ENCODE assay signal across 10 cellular contexts in the genomic region with DNA sequence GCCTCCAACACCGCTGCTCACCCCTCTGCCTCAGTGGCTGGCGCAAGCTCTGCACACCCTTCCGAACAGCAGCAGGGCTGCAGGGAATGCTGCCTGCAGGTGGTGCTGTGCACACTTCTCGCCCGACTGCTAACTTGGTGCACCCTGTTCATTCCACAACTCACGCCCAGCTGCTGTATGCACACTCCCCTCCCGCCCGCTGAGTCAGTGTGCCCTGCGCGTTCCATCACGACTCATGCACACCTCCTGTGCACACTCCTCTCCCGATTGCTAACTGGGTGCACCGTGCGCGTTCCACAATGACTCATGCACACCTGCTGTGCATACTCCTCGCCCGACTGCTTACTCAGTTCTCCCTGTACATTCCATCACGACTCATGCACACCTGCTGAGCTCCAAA. TPM values are rescaled to one million over a fixed set of nuclear protein-coding genes. Genes with fewer than 3 reads are reported as not detected.
DNase-seq lines count a peak whose midpoint lies in the region; ATAC-seq and TF ChIP-seq lines count a peak whose summit lies in the region.
"Had no signal": no experiment of that assay in that cellular context is flagged by ENCODE, and none has a peak within 500 bp of the region (broad histone marks: within the 10 kb centered on the region; RNA-seq: fewer than 3 reads in every experiment).

No MANE protein-coding gene starts in this region.

- H3K36me3 ChIP-seq in hepatocyte (replicated peaks; ENCODE audit: insufficient read depth, low read depth): no peaks in the 10 kb centered on the region
- H3K36me3 ChIP-seq: neutrophil had no signal

- no peak overlapping the region for H3K4me3 ChIP-seq in hepatocyte

- intact Hi-C loops in activated T-helper 1 cell treated with anti-CD3 and anti-CD28 coated beads, Interleukin-12 subunit alpha, Interleukin-12 subunit beta, Interleukin-2, Interleukin-4 antibody, amounts not matched to agents 30 ng/mL and 10 ng/mL and 1 ng/mL, durations not matched to agents 14 hours and 24 hours and 36 hours (cut with micrococcal nuclease): no loop called here

- no peaks in the 10 kb centered on the region for H3K9me3 Mint-ChIP-seq in activated T-cell treated with anti-CD3 and anti-CD28 coated beads, Interleukin-2, amount 50 U/mL, for 4 hours
- H3K9me3 Mint-ChIP-seq in activated T-cell treated with anti-CD3 and anti-CD28 coated beads, Interleukin-2, amount 50 U/mL, for 24 hours: no peaks in the 10 kb centered on the region
- H3K9me3 Mint-ChIP-seq in type B pancreatic cell: peaks cover 5% of the 10 kb centered on the region
- H3K9me3 Mint-ChIP-seq in activated T-helper 1 cell treated with anti-CD3 and anti-CD28 coated beads, Interleukin-12 subunit alpha, Interleukin-12 subunit beta, Interleukin-2, Interleukin-4 antibody, amounts not matched to agents 30 ng/mL and 10 ng/mL and 1 ng/mL, durations not matched to agents 14 hours and 24 hours and 36 hours: no peaks in the 10 kb centered on the region

- H3K4me1 Mint-ChIP-seq in activated T-cell treated with anti-CD3 and anti-CD28 coated beads, Interleukin-2, amount 50 U/mL, for 4 hours (ENCODE audit: low read depth): peaks cover 5% of the 10 kb centered on the region
- H3K4me1 Mint-ChIP-seq in activated T-cell treated with anti-CD3 and anti-CD28 coated beads, Interleukin-2, amount 50 U/mL, for 24 hours (ENCODE audit: low read depth): peaks cover 4% of the 10 kb centered on the region
- H3K4me1 Mint-ChIP-seq in type B pancreatic cell (ENCODE audit: unreplicated experiment): peaks cover 9% of the 10 kb centered on the region
- no peaks in the 10 kb centered on the region for H3K4me1 Mint-ChIP-seq in activated T-helper 1 cell treated with anti-CD3 and anti-CD28 coated beads, Interleukin-12 subunit alpha, Interleukin-12 subunit beta, Interleukin-2, Interleukin-4 antibody, amounts not matched to agents 30 ng/mL and 10 ng/mL and 1 ng/mL, durations not matched to agents 14 hours and 24 hours and 36 hours (ENCODE audit: low read depth)
- H3K4me1 Mint-ChIP-seq: central memory CD8-positive, alpha-beta T cell had no signal

- no peak overlapping the region for H3K27ac Mint-ChIP-seq in activated T-cell treated with anti-CD3 and anti-CD28 coated beads, Interleukin-2, amount 50 U/mL, for 24 hours
- peak overlapping the region; percentile 51 for H3K27ac Mint-ChIP-seq in type B pancreatic cell
- H3K27ac Mint-ChIP-seq in activated T-helper 1 cell treated with anti-CD3 and anti-CD28 coated beads, Interleukin-12 subunit alpha, Interleukin-12 subunit beta, Interleukin-2, Interleukin-4 antibody, amounts not matched to agents 30 ng/mL and 10 ng/mL and 1 ng/mL, durations not matched to agents 14 hours and 24 hours and 36 hours: no peak overlapping the region

- 27% methylated on average over 18 of the region's 18 CpGs for WGBS in hepatocyte (ENCODE audit: low lambda C conversion rate, missing lambda C conversion rate)

- no peak overlapping the region for H3K27ac ChIP-seq in hepatocyte
- H3K27ac ChIP-seq: neutrophil had no signal

- peak; percentile 68 for TF ChIP-seq CTCF in LNCAP (IDR thresholded peaks at IDR 0.05)
- TF ChIP-seq CTCF in hepatocyte (IDR thresholded peaks at IDR 0.05; ENCODE audit: poor library complexity): peak; percentile 46
- peak; percentile 74 for TF ChIP-seq CTCF in type B pancreatic cell (conservative IDR thresholded peaks at IDR 0.05)

- no peak for DNase-seq in activated T-cell treated with anti-CD3 and anti-CD28 coated beads, Interleukin-2, amount 50 U/mL, for 4 hours
- no peak for DNase-seq in activated T-cell treated with anti-CD3 and anti-CD28 coated beads, Interleukin-2, amount 50 U/mL, for 24 hours
- peak; percentile 70 for DNase-seq in hepatocyte (ENCODE audit: low spot score)
- no peak for DNase-seq in type B pancreatic cell (ENCODE audit: extremely low spot score, unreplicated experiment)
- no peak for DNase-seq in activated T-helper 1 cell treated with anti-CD3 and anti-CD28 coated beads, Interleukin-12 subunit alpha, Interleukin-12 subunit beta, Interleukin-2, Interleukin-4 antibody, amounts not matched to agents 30 ng/mL and 10 ng/mL and 1 ng/mL, durations not matched to agents 14 hours and 24 hours and 36 hours (ENCODE audit: low spot score)
- DNase-seq in DMS 273 treated with DMSO at 0.1 percent for 48 hours (lab: John Stamatoyannopoulos, UW): no peak

- no peak overlapping the region for H3K4me3 Mint-ChIP-seq in activated T-cell treated with anti-CD3 and anti-CD28 coated beads, Interleukin-2, amount 50 U/mL, for 4 hours
- H3K4me3 Mint-ChIP-seq in activated T-cell treated with anti-CD3 and anti-CD28 coated beads, Interleukin-2, amount 50 U/mL, for 24 hours: no peak overlapping the region
- peak overlapping the region; percentile 37 for H3K4me3 Mint-ChIP-seq in type B pancreatic cell
- no peak overlapping the region for H3K4me3 Mint-ChIP-seq in activated T-helper 1 cell treated with anti-CD3 and anti-CD28 coated beads, Interleukin-12 subunit alpha, Interleukin-12 subunit beta, Interleukin-2, Interleukin-4 antibody, amounts not matched to agents 30 ng/mL and 10 ng/mL and 1 ng/mL, durations not matched to agents 14 hours and 24 hours and 36 hours
- H3K4me3 Mint-ChIP-seq: central memory CD8-positive, alpha-beta T cell had no signal

- no peaks in the 10 kb centered on the region for H4K20me1 ChIP-seq in hepatocyte (ENCODE audit: insufficient read depth, poor library complexity, severe bottlenecking)

- no peaks in the 10 kb centered on the region for H3K4me1 ChIP-seq in hepatocyte (ENCODE audit: insufficient read depth)

- peaks cover 5% of the 10 kb centered on the region for H3K27me3 ChIP-seq in hepatocyte

- peaks cover 62% of the 10 kb centered on the region for H3K27me3 Mint-ChIP-seq in activated T-cell treated with anti-CD3 and anti-CD28 coated beads, Interleukin-2, amount 50 U/mL, for 4 hours (ENCODE audit: low read depth)
- peaks cover 72% of the 10 kb centered on the region for H3K27me3 Mint-ChIP-seq in activated T-cell treated with anti-CD3 and anti-CD28 coated beads, Interleukin-2, amount 50 U/mL, for 24 hours
- H3K27me3 Mint-ChIP-seq in type B pancreatic cell: peaks cover 14% of the 10 kb centered on the region
- peaks cover 16% of the 10 kb centered on the region for H3K27me3 Mint-ChIP-seq in activated T-helper 1 cell treated with anti-CD3 and anti-CD28 coated beads, Interleukin-12 subunit alpha, Interleukin-12 subunit beta, Interleukin-2, Interleukin-4 antibody, amounts not matched to agents 30 ng/mL and 10 ng/mL and 1 ng/mL, durations not matched to agents 14 hours and 24 hours and 36 hours (ENCODE audit: insufficient read depth)

- peak; percentile 75 to 88 for ATAC-seq in activated T-cell treated with anti-CD3 and anti-CD28 coated beads, Interleukin-2, amount 50 U/mL, for 4 hours
- no peak for ATAC-seq in GM19452 (IDR thresholded peaks at IDR 0.05; ENCODE audit: unreplicated experiment)

- no peak overlapping the region for H2AFZ ChIP-seq in hepatocyte

- H3K9me3 ChIP-seq in hepatocyte (ENCODE audit: low read depth): no peaks in the 10 kb centered on the region
- H3K9me3 ChIP-seq: neutrophil had no signal

- H3K36me3 Mint-ChIP-seq in activated T-cell treated with anti-CD3 and anti-CD28 coated beads, Interleukin-2, amount 50 U/mL, for 4 hours (ENCODE audit: insufficient read depth): no peaks in the 10 kb centered on the region
- H3K36me3 Mint-ChIP-seq in activated T-cell treated with anti-CD3 and anti-CD28 coated beads, Interleukin-2, amount 50 U/mL, for 24 hours (ENCODE audit: low read depth): no peaks in the 10 kb centered on the region
- H3K36me3 Mint-ChIP-seq in type B pancreatic cell: peaks cover 3% of the 10 kb centered on the region
- no peaks in the 10 kb centered on the region for H3K36me3 Mint-ChIP-seq in activated T-helper 1 cell treated with anti-CD3 and anti-CD28 coated beads, Interleukin-12 subunit alpha, Interleukin-12 subunit beta, Interleukin-2, Interleukin-4 antibody, amounts not matched to agents 30 ng/mL and 10 ng/mL and 1 ng/mL, durations not matched to agents 14 hours and 24 hours and 36 hours (ENCODE audit: low read depth)

- no peaks in the 10 kb centered on the region for H3K9me2 ChIP-seq in hepatocyte (replicated peaks; ENCODE audit: insufficient read depth)

- H3K4me2 ChIP-seq in hepatocyte: peak overlapping the region; percentile 54

- H3K79me2 ChIP-seq in hepatocyte: no peaks in the 10 kb centered on the region

RNA-seq across cellular contexts. Expression of gene ADARB2, which starts 21.5 kb away (rescaled TPM):
- under 1 TPM in 2 of 3 donors, not detected in 1; 0.03 to 0.05 TPM for total RNA-seq in activated T-cell treated with anti-CD3 and anti-CD28 coated beads, Interleukin-2, amount 50 U/mL, for 4 hours
- total RNA-seq in hepatocyte (0.13 and 1.4 TPM in 2 replicates), type B pancreatic cell (ENCODE audit: low replicate concordance) (4.9 and 5.2 TPM in 2 replicates)
- 0.10 and 0.48 TPM in 2 replicates for polyA plus RNA-seq in hepatocyte
- 0.05 and 0.20 TPM in 2 replicates for total RNA-seq in activated T-helper 1 cell treated with anti-CD3 and anti-CD28 coated beads, Interleukin-12 subunit alpha, Interleukin-12 subunit beta, Interleukin-2, Interleukin-4 antibody, amounts not matched to agents 30 ng/mL and 10 ng/mL and 1 ng/mL, durations not matched to agents 14 hours and 24 hours and 36 hours
